ENCODE assay signal across 8 cellular contexts in genomic region chr3:128489860-128490649, GRCh38. TPM values are rescaled to one million over a fixed set of nuclear protein-coding genes. Genes with fewer than 3 reads are reported as not detected.
DNase-seq lines count a peak whose midpoint lies in the region; ATAC-seq, FAIRE-seq and TF ChIP-seq lines count a peak whose summit lies in the region.

No MANE protein-coding gene starts in this region.

- H3K79me2 ChIP-seq in endothelial cell of umbilical vein (ENCODE audit: control insufficient read depth, insufficient read depth, low read length): peaks cover 98% of the 10 kb centered on the region

- no peak overlapping the region for H2AFZ ChIP-seq in endothelial cell of umbilical vein (ENCODE audit: low read depth, low read length)

- no peak for TF ChIP-seq POLR2A in endothelial cell of umbilical vein (IDR thresholded peaks at IDR 0.05; ENCODE audit: low read depth, low read length)

- intact Hi-C loops in activated naive CD4-positive, alpha-beta T cell treated with anti-CD3 and anti-CD28 coated beads for 36 hours (cut with micrococcal nuclease): loop anchor here (1.0 to 10.0 kb wide), 5 partner anchors 7 to 413 kb away; partner anchors contain the start of gene EEFSEC
- intact Hi-C loops in endothelial cell of umbilical vein (cut with micrococcal nuclease): loop anchor here (1.0 to 5.0 kb wide), 3 partner anchors 9 to 393 kb away; no protein-coding TSS in a partner anchor

- no peak for TF ChIP-seq CTCF in endothelial cell of umbilical vein (IDR thresholded peaks at IDR 0.05; ENCODE audit: extremely low read depth in 1 of 2, insufficient read depth in 1 of 2, low read depth in 1 of 2, low read length in 2 of 2)

- H3K27me3 Mint-ChIP-seq in activated naive CD4-positive, alpha-beta T cell treated with anti-CD3 and anti-CD28 coated beads for 36 hours (ENCODE audit: low read depth): peaks cover 68% of the 10 kb centered on the region
- peaks cover 37 to 41% of the 10 kb centered on the region in 2 donors for H3K27me3 Mint-ChIP-seq in natural killer cell treated with Interleukin-12 subunit alpha and Interleukin-12 subunit beta and Interleukin-15 and Interleukin-18, amount 100 ng/mL, for 72 hours

- H3K27me3 ChIP-seq in endothelial cell of umbilical vein (ENCODE audit: control insufficient read depth in 2 of 2, insufficient read depth in 2 of 2, low read length in 2 of 2): no peaks in the 10 kb centered on the region

- peak; percentile 46 for DNase-seq in activated naive CD4-positive, alpha-beta T cell treated with anti-CD3 and anti-CD28 coated beads for 36 hours
- DNase-seq in activated naive CD4-positive, alpha-beta T cell treated with anti-CD3 and anti-CD28 coated beads, Interleukin-2, amount 50 U/mL, for 16 hours: no peak
- DNase-seq in SK-N-MC (ENCODE audit: low read depth, low spot score) (no peak), endothelial cell of umbilical vein (ENCODE audit: low read depth, low spot score) (peak; percentile 77)
- DNase-seq in natural killer cell treated with Interleukin-12 subunit alpha and Interleukin-12 subunit beta and Interleukin-15 and Interleukin-18, amount 100 ng/mL, for 72 hours (ENCODE audit: low spot score): peak; percentile 58
- DNase-seq in activated CD4-positive, CD25-positive, alpha-beta regulatory T cell treated with anti-CD3 and anti-CD28 coated beads, Interleukin-2, amount 50 U/mL, for 72 hours: no peak

- peak; percentile 58 for FAIRE-seq in endothelial cell of umbilical vein (lab: Jason Lieb, UNC)

- peaks cover 35% of the 10 kb centered on the region for H3K4me1 Mint-ChIP-seq in activated naive CD4-positive, alpha-beta T cell treated with anti-CD3 and anti-CD28 coated beads for 36 hours (ENCODE audit: low read depth)
- peaks cover 5 to 6% of the 10 kb centered on the region in 2 donors for H3K4me1 Mint-ChIP-seq in natural killer cell treated with Interleukin-12 subunit alpha and Interleukin-12 subunit beta and Interleukin-15 and Interleukin-18, amount 100 ng/mL, for 72 hours (ENCODE audit: low read depth in 2 of 2)

- no peaks in the 10 kb centered on the region for H3K36me3 Mint-ChIP-seq in activated naive CD4-positive, alpha-beta T cell treated with anti-CD3 and anti-CD28 coated beads for 36 hours (ENCODE audit: low read depth)
- no peaks in the 10 kb centered on the region for H3K36me3 Mint-ChIP-seq in natural killer cell treated with Interleukin-12 subunit alpha and Interleukin-12 subunit beta and Interleukin-15 and Interleukin-18, amount 100 ng/mL, for 72 hours

- H3K27ac ChIP-seq in SK-N-MC (no peak overlapping the region), endothelial cell of umbilical vein (ENCODE audit: insufficient read depth, low read depth, low read length) (peak overlapping the region; percentile 97)

- peaks cover 15% of the 10 kb centered on the region for H3K4me1 ChIP-seq in endothelial cell of umbilical vein (ENCODE audit: control insufficient read depth, extremely low read depth, insufficient read depth, low read length)

- H3K27ac Mint-ChIP-seq in activated naive CD4-positive, alpha-beta T cell treated with anti-CD3 and anti-CD28 coated beads for 36 hours: no peak overlapping the region
- no peak overlapping the region for H3K27ac Mint-ChIP-seq in natural killer cell treated with Interleukin-12 subunit alpha and Interleukin-12 subunit beta and Interleukin-15 and Interleukin-18, amount 100 ng/mL, for 72 hours

- TSS peak; percentile 25 for BruUV-seq in endothelial cell of umbilical vein (replicated peaks; lab: Mats Ljungman, UMichigan)

- ATAC-seq in natural killer cell treated with Interleukin-12 subunit alpha and Interleukin-12 subunit beta and Interleukin-15 and Interleukin-18, amount 100 ng/mL, for 72 hours: no peak
- ATAC-seq in GM19395 (IDR thresholded peaks at IDR 0.05; ENCODE audit: unreplicated experiment): no peak
- ATAC-seq in GM18502 (IDR thresholded peaks at IDR 0.05; ENCODE audit: poor library complexity, unreplicated experiment): no peak

- CTCF ChIA-PET in activated naive CD4-positive, alpha-beta T cell treated with anti-CD3 and anti-CD28 coated beads for 36 hours (lab: Charles Lee): interaction anchor here (0.6 to 3.9 kb wide), 3 partner anchors 64 to 211 kb away, joined by 3 to 19 read pairs (median 3); no protein-coding TSS in a partner anchor
- CTCF ChIA-PET in endothelial cell of umbilical vein (lab: Charles Lee): interaction anchor here (0.8 to 2.5 kb wide), 16 partner anchors 7 to 118 kb away, joined by 3 to 23 read pairs (median 6); no protein-coding TSS in a partner anchor

- POLR2A ChIA-PET in endothelial cell of umbilical vein (lab: Charles Lee): no interaction called here

- no peaks in the 10 kb centered on the region for H3K9me1 ChIP-seq in endothelial cell of umbilical vein (replicated peaks; ENCODE audit: control insufficient read depth, extremely low read depth, insufficient read depth, low read length)

- no peaks in the 10 kb centered on the region for H3K9me3 Mint-ChIP-seq in activated naive CD4-positive, alpha-beta T cell treated with anti-CD3 and anti-CD28 coated beads for 36 hours
- H3K9me3 Mint-ChIP-seq in natural killer cell treated with Interleukin-12 subunit alpha and Interleukin-12 subunit beta and Interleukin-15 and Interleukin-18, amount 100 ng/mL, for 72 hours: no peaks in the 10 kb centered on the region

- H3K4me3 Mint-ChIP-seq in activated naive CD4-positive, alpha-beta T cell treated with anti-CD3 and anti-CD28 coated beads for 36 hours: peak overlapping the region; percentile 67
- peak overlapping the region; percentile 60 for H3K4me3 Mint-ChIP-seq in natural killer cell treated with Interleukin-12 subunit alpha and Interleukin-12 subunit beta and Interleukin-15 and Interleukin-18, amount 100 ng/mL, for 72 hours

- no peaks in the 10 kb centered on the region for H3K9me3 ChIP-seq in SK-N-MC (ENCODE audit: low read depth, low read length)
- no peaks in the 10 kb centered on the region for H3K9me3 ChIP-seq in endothelial cell of umbilical vein (replicated peaks; ENCODE audit: control insufficient read depth, insufficient read depth, low read length)

- H3K4me2 ChIP-seq in endothelial cell of umbilical vein (ENCODE audit: insufficient read depth, low read length): peak overlapping the region; percentile 76

- H3K36me3 ChIP-seq in SK-N-MC (ENCODE audit: insufficient read depth, low read length) (no peaks in the 10 kb centered on the region; the same call in 1 of the 2 replicates), endothelial cell of umbilical vein (ENCODE audit: control insufficient read depth in 2 of 2, extremely low read depth in 1 of 2, insufficient read depth in 2 of 2, low read length in 2 of 2) (peaks cover 0 to 6% of the 10 kb centered on the region in 2 experiments)

- H3K9ac ChIP-seq in SK-N-MC (ENCODE audit: insufficient read length) (peak overlapping the region; percentile 76), endothelial cell of umbilical vein (replicated peaks; ENCODE audit: extremely low read depth, insufficient read depth, low read length) (peak overlapping the region; percentile 94)

- H4K20me1 ChIP-seq in endothelial cell of umbilical vein (replicated peaks; ENCODE audit: control insufficient read depth, extremely low read depth, insufficient read depth, low read length): no peaks in the 10 kb centered on the region

- H3K4me3 ChIP-seq in SK-N-MC (peak overlapping the region; percentile 91), endothelial cell of umbilical vein (replicated peaks in 1 of 3; ENCODE audit: insufficient read depth in 1 of 3, low read depth in 1 of 3, low read length in 3 of 3) (peak overlapping the region; percentile 77 to 95 (median 83))

- dilution Hi-C loops in endothelial cell of umbilical vein (cut with MboI; ENCODE audit: extremely low pct_ligation_motif_present, low sequenced_read_pairs): no loop called here

TF ChIP-seq in endothelial cell of umbilical vein, 7 proteins besides CTCF, POLR2A, EP300 and RAD21:
- TF ChIP-seq, protein P1, sequence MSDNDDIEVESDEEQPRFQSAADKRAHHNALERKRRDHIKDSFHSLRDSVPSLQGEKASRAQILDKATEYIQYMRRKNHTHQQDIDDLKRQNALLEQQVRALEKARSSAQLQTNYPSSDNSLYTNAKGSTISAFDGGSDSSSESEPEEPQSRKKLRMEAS (IDR thresholded peaks at IDR 0.05; ENCODE audit: insufficient read depth, insufficient read length): no peak
- TF ChIP-seq JUN (IDR thresholded peaks at IDR 0.05; ENCODE audit: borderline replicate concordance, insufficient read depth, insufficient read length, low read depth): no peak
- no peak for TF ChIP-seq GATA2 (IDR thresholded peaks at IDR 0.05; ENCODE audit: insufficient read depth, insufficient read length, low read depth, low read length)
- no peak for TF ChIP-seq MYC (IDR thresholded peaks at IDR 0.05; ENCODE audit: low read depth, low read length)

RNA-seq across cellular contexts. Expression of gene GATA2, which starts 2.9 kb away (rescaled TPM):
- under 1 TPM in 1 of 2 experiments, not detected in 1; 0.35 TPM for total RNA-seq in activated naive CD4-positive, alpha-beta T cell treated with anti-CD3 and anti-CD28 coated beads for 36 hours
- 62.2 and 63.9 TPM in 2 replicates for total RNA-seq in endothelial cell of umbilical vein
- polyA plus RNA-seq in endothelial cell of umbilical vein: 28.8 and 35.6 TPM in 2 replicates
- 25.9 and 36.8 TPM in 2 replicates for polyA plus RNA-seq in endothelial cell of umbilical vein (2011; cell fraction: cytosol; rRNA removed)
- polyA plus RNA-seq in endothelial cell of umbilical vein (2011; cell fraction: nucleus; rRNA removed): 30.1 and 31.5 TPM in 2 replicates
- 33.0 and 37.6 TPM in 2 replicates for polyA plus RNA-seq in endothelial cell of umbilical vein (2012)
- polyA minus RNA-seq in endothelial cell of umbilical vein: 17.3 and 17.5 TPM in 2 replicates
- 58.1 TPM for polyA minus RNA-seq in endothelial cell of umbilical vein (2011; cell fraction: cytosol; rRNA and poly(A)+ RNA removed)
- 9.7 and 17.3 TPM in 2 replicates for polyA minus RNA-seq in endothelial cell of umbilical vein (2011; cell fraction: nucleus; rRNA and poly(A)+ RNA removed)
- 10 to 100 TPM in 1 of 2 donors, 1 to 10 TPM in 1; 1.6 to 72.7 TPM for total RNA-seq in natural killer cell treated with Interleukin-12 subunit alpha and Interleukin-12 subunit beta and Interleukin-15 and Interleukin-18, amount 100 ng/mL, for 72 hours

RNA-seq across cellular contexts. Expression of gene DNAJB8, which starts 23.4 kb away (rescaled TPM):
- total RNA-seq in activated naive CD4-positive, alpha-beta T cell treated with anti-CD3 and anti-CD28 coated beads for 36 hours: not detected
- not detected in 2 replicates for total RNA-seq in endothelial cell of umbilical vein
- not detected in 2 replicates for polyA plus RNA-seq in endothelial cell of umbilical vein
- polyA plus RNA-seq in endothelial cell of umbilical vein (2011; cell fraction: cytosol; rRNA removed): not detected in 2 replicates
- not detected in 2 replicates for polyA plus RNA-seq in endothelial cell of umbilical vein (2011; cell fraction: nucleus; rRNA removed)
- not detected in 2 replicates for polyA plus RNA-seq in endothelial cell of umbilical vein (2012)
- polyA minus RNA-seq in endothelial cell of umbilical vein: not detected in 2 replicates
- not detected for polyA minus RNA-seq in endothelial cell of umbilical vein (2011; cell fraction: cytosol; rRNA and poly(A)+ RNA removed)
- not detected in 2 replicates for polyA minus RNA-seq in endothelial cell of umbilical vein (2011; cell fraction: nucleus; rRNA and poly(A)+ RNA removed)
- total RNA-seq in natural killer cell treated with Interleukin-12 subunit alpha and Interleukin-12 subunit beta and Interleukin-15 and Interleukin-18, amount 100 ng/mL, for 72 hours: not detected

Comparison
In these comparisons a context has a peak if more than half of its experiments do, and no peak if none do; other contexts are left out.
1. DNase-seq: peak in activated naive CD4-positive, alpha-beta T cell treated with anti-CD3 and anti-CD28 coated beads for 36 hours (single experiment), endothelial cell of umbilical vein (single experiment) and natural killer cell treated with Interleukin-12 subunit alpha and Interleukin-12 subunit beta and Interleukin-15 and Interleukin-18, amount 100 ng/mL, for 72 hours (single experiment); none in activated naive CD4-positive, alpha-beta T cell treated with anti-CD3 and anti-CD28 coated beads, Interleukin-2, amount 50 U/mL, for 16 hours (single experiment), SK-N-MC (single experiment) and activated CD4-positive, CD25-positive, alpha-beta regulatory T cell treated with anti-CD3 and anti-CD28 coated beads, Interleukin-2, amount 50 U/mL, for 72 hours (single experiment).